In genomic region chr2:59232394-59233165, GRCh38 we compare ENCODE assay signal across 15 cellular contexts.
DNase-seq lines count a peak whose midpoint lies in the region; ATAC-seq, FAIRE-seq and TF ChIP-seq lines count a peak whose summit lies in the region.
"Had no signal": no experiment of that assay in that cellular context is flagged by ENCODE, and none has a peak within 500 bp of the region (broad histone marks: within the 10 kb centered on the region; RNA-seq: fewer than 3 reads in every experiment).

No MANE protein-coding gene starts in this region.

- no peak overlapping the region for H3K4me2 ChIP-seq in hepatocyte

- WGBS in hepatocyte (ENCODE audit: low lambda C conversion rate, missing lambda C conversion rate): 85% methylated on average over 10 of the region's 10 CpGs

- no peaks in the 10 kb centered on the region for H3K9me3 ChIP-seq in hepatocyte (ENCODE audit: low read depth)
- H3K9me3 ChIP-seq: mucosa of descending colon, sigmoid colon had no signal

- no peak overlapping the region for H3K4me3 ChIP-seq in hepatocyte
- H3K4me3 ChIP-seq: mucosa of descending colon, sigmoid colon had no signal

- H4K20me1 ChIP-seq in hepatocyte (ENCODE audit: insufficient read depth, poor library complexity, severe bottlenecking): no peaks in the 10 kb centered on the region

- H3K27ac Mint-ChIP-seq in naive B cell: peak overlapping the region in 2 of 6 donors; percentile 6 to 59
- H3K27ac Mint-ChIP-seq in effector memory CD8-positive, alpha-beta T cell: no peak overlapping the region

- no peaks in the 10 kb centered on the region for H3K9me2 ChIP-seq in hepatocyte (replicated peaks; ENCODE audit: insufficient read depth)

- no peak overlapping the region for H3K27ac ChIP-seq in hepatocyte
- H3K27ac ChIP-seq: sigmoid colon had no signal

- no peaks in the 10 kb centered on the region for H3K9me3 Mint-ChIP-seq in naive B cell
- H3K9me3 Mint-ChIP-seq in effector memory CD8-positive, alpha-beta T cell: peaks cover 0 to 5% of the 10 kb centered on the region in 2 donors

- no peak for TF ChIP-seq CTCF in hepatocyte (IDR thresholded peaks at IDR 0.05; ENCODE audit: poor library complexity)

- H3K36me3 Mint-ChIP-seq in naive B cell: no peaks in the 10 kb centered on the region
- no peaks in the 10 kb centered on the region for H3K36me3 Mint-ChIP-seq in effector memory CD8-positive, alpha-beta T cell (ENCODE audit: insufficient read depth)

- no peaks in the 10 kb centered on the region for H3K79me2 ChIP-seq in hepatocyte

- DNase-seq in GM19239 (ENCODE audit: insufficient read length, low spot score) (no peak), naive B cell (peak; percentile 19), hepatocyte (ENCODE audit: low spot score) (no peak)
- DNase-seq in effector memory CD8-positive, alpha-beta T cell: no peak
- DNase-seq in NK-92 treated with Interleukin-12 subunit alpha and Interleukin-12 subunit beta, amount 100 ng/mL, for 24 hours (lab: John Stamatoyannopoulos, UW): no peak
- DNase-seq: activated CD8-positive, alpha-beta memory T cell treated with anti-CD3 and anti-CD28 coated beads for 24 hours; amniotic stem cell; DMS53; effector memory CD4-positive, alpha-beta T cell; mucosa of descending colon; NCI-H524 treated with DMSO at 0.1 percent for 48 hours; sigmoid colon had no signal

- no peaks in the 10 kb centered on the region for H3K36me3 ChIP-seq in hepatocyte (replicated peaks; ENCODE audit: insufficient read depth, low read depth)
- H3K36me3 ChIP-seq: sigmoid colon had no signal

- H3K27me3 Mint-ChIP-seq in naive B cell: no peaks in the 10 kb centered on the region
- H3K27me3 Mint-ChIP-seq in effector memory CD8-positive, alpha-beta T cell: no peaks in the 10 kb centered on the region

- H2AFZ ChIP-seq in hepatocyte: no peak overlapping the region

- peak overlapping the region in 3 of 8 donors; percentile 12 to 42 (median 13) for H3K4me3 Mint-ChIP-seq in naive B cell
- H3K4me3 Mint-ChIP-seq in effector memory CD8-positive, alpha-beta T cell: no peak overlapping the region

- H3K4me1 Mint-ChIP-seq in naive B cell: peaks cover 14 to 23% (median 19%) of the 10 kb centered on the region in 3 donors
- H3K4me1 Mint-ChIP-seq in effector memory CD8-positive, alpha-beta T cell (ENCODE audit: low read depth in 2 of 2): no peaks in the 10 kb centered on the region

- FAIRE-seq in GM19239 (lab: Jason Lieb, UNC): peak; percentile 66
- FAIRE-seq: H1 had no signal

- no peaks in the 10 kb centered on the region for H3K27me3 ChIP-seq in hepatocyte
- H3K27me3 ChIP-seq: sigmoid colon had no signal

- no peaks in the 10 kb centered on the region for H3K4me1 ChIP-seq in hepatocyte (ENCODE audit: insufficient read depth)
- H3K4me1 ChIP-seq: sigmoid colon had no signal

- ATAC-seq in HG02610 (IDR thresholded peaks at IDR 0.05; ENCODE audit: unreplicated experiment) (peak; percentile 79), HG03439 (IDR thresholded peaks at IDR 0.05; ENCODE audit: unreplicated experiment) (peak; percentile 87), naive B cell (ENCODE audit: low read depth in 2 of 2) (peak; percentile 88 to 94)
- no peak for ATAC-seq in effector memory CD8-positive, alpha-beta T cell (replicated peaks)
- ATAC-seq: mucosa of descending colon had no signal
